In genomic region chr2:26359886-26360473, GRCh38 we compare ENCODE assay signal across 21 cellular contexts. TPM values are rescaled to one million over a fixed set of nuclear protein-coding genes. Genes with fewer than 3 reads are reported as not detected.
A peak's percentile ranks its signal among the peaks of the same experiment; 100 is the strongest.
DNase-seq lines count a peak whose midpoint lies in the region; ATAC-seq and TF ChIP-seq lines count a peak whose summit lies in the region.
"Had no signal": no experiment of that assay in that cellular context is flagged by ENCODE, and none has a peak within 500 bp of the region (broad histone marks: within the 10 kb centered on the region; RNA-seq: fewer than 3 reads in every experiment).

No MANE protein-coding gene starts in this region.

- peak overlapping the region; percentile 87 for H3K27ac Mint-ChIP-seq in central memory CD8-positive, alpha-beta T cell (ENCODE audit: low read depth)
- peak overlapping the region; percentile 57 for H3K27ac Mint-ChIP-seq in stimulated activated effector memory CD8-positive, alpha-beta T cell treated with anti-CD3 and anti-CD28 coated beads, Interleukin-12 subunit alpha, Interleukin-12 subunit beta, amount 100 ng/mL, for 72 hours

- no peak overlapping the region for H3K4me3 Mint-ChIP-seq in central memory CD8-positive, alpha-beta T cell
- no peak overlapping the region for H3K4me3 Mint-ChIP-seq in stimulated activated effector memory CD8-positive, alpha-beta T cell treated with anti-CD3 and anti-CD28 coated beads, Interleukin-12 subunit alpha, Interleukin-12 subunit beta, amount 100 ng/mL, for 72 hours

- peaks cover 64% of the 10 kb centered on the region for H3K4me1 Mint-ChIP-seq in central memory CD8-positive, alpha-beta T cell
- peaks cover 72% of the 10 kb centered on the region for H3K4me1 Mint-ChIP-seq in stimulated activated effector memory CD8-positive, alpha-beta T cell treated with anti-CD3 and anti-CD28 coated beads, Interleukin-12 subunit alpha, Interleukin-12 subunit beta, amount 100 ng/mL, for 72 hours

- H3K36me3 Mint-ChIP-seq in central memory CD8-positive, alpha-beta T cell (ENCODE audit: insufficient read depth) = peaks cover 5% of the 10 kb centered on the region
- peaks cover 30% of the 10 kb centered on the region for H3K36me3 Mint-ChIP-seq in stimulated activated effector memory CD8-positive, alpha-beta T cell treated with anti-CD3 and anti-CD28 coated beads, Interleukin-12 subunit alpha, Interleukin-12 subunit beta, amount 100 ng/mL, for 72 hours

- peak; percentile 19 for DNase-seq in NCI-H2196 (lab: John Stamatoyannopoulos, UW; ENCODE audit: unreplicated experiment)
- DNase-seq in NCI-H2196 treated with DMSO at 0.1 percent for 48 hours (lab: John Stamatoyannopoulos, UW; ENCODE audit: unreplicated experiment) = no peak
- peak; percentile 47 for DNase-seq in NCI-H2029 treated with DMSO at 0.1 percent for 48 hours (lab: John Stamatoyannopoulos, UW)
- DNase-seq in central memory CD8-positive, alpha-beta T cell (ENCODE audit: low spot score in 2 of 2) = no peak
- no peak for DNase-seq in stimulated activated effector memory CD8-positive, alpha-beta T cell treated with anti-CD3 and anti-CD28 coated beads, Interleukin-12 subunit alpha, Interleukin-12 subunit beta, amount 100 ng/mL, for 72 hours (ENCODE audit: low spot score in 2 of 2)
- DNase-seq in uterus = no peak
- no peak for DNase-seq in sigmoid colon
- DNase-seq: DMS 273 treated with DMSO at 0.1 percent for 48 hours, EL, HCEC 1CT, Karpas-422, MM.1S, NCI-H1092 treated with DMSO at 0.1 percent for 48 hours, NCI-H510A, NCI-H82, Peyer's patch had no signal

- 95% methylated on average over 4 of the region's 4 CpGs for WGBS in sigmoid colon, 2 donors

- H3K9me3 ChIP-seq in uterus (no peaks in the 10 kb centered on the region), sigmoid colon (no peaks in the 10 kb centered on the region)
- H3K9me3 ChIP-seq: A549; BLaER1 treated with 17β-estradiol and CSF1 and Interleukin-3, amounts not matched to agents 10 nM and 100 nM; Peyer's patch had no signal

- H3K4me3 ChIP-seq in uterus (no peak overlapping the region), sigmoid colon (no peak overlapping the region)
- H3K4me3 ChIP-seq: A549; BLaER1 treated with 17β-estradiol and CSF1 and Interleukin-3, amounts not matched to agents 10 nM and 100 nM; Peyer's patch had no signal

- TF ChIP-seq POLR2A in uterus (IDR thresholded peaks at IDR 0.05) (no peak), sigmoid colon (IDR thresholded peaks at IDR 0.05) (no peak)

- TF ChIP-seq EP300 in sigmoid colon (IDR thresholded peaks at IDR 0.05) = no peak

- TF ChIP-seq CTCF in uterus (IDR thresholded peaks at IDR 0.05) = no peak
- TF ChIP-seq CTCF in sigmoid colon (IDR thresholded peaks at IDR 0.05) = no peak

- H3K27me3 ChIP-seq in uterus (no peaks in the 10 kb centered on the region), sigmoid colon (no peaks in the 10 kb centered on the region)
- H3K27me3 ChIP-seq: BLaER1 treated with 17β-estradiol and CSF1 and Interleukin-3, amounts not matched to agents 10 nM and 100 nM; Peyer's patch had no signal

- H3K27me3 Mint-ChIP-seq in central memory CD8-positive, alpha-beta T cell = no peaks in the 10 kb centered on the region

- no peak for ATAC-seq in central memory CD8-positive, alpha-beta T cell (replicated peaks; ENCODE audit: extremely low read depth, poor library complexity, severe bottlenecking)
- ATAC-seq in stimulated activated effector memory CD8-positive, alpha-beta T cell treated with anti-CD3 and anti-CD28 coated beads, Interleukin-12 subunit alpha, Interleukin-12 subunit beta, amount 100 ng/mL, for 72 hours = no peak
- no peak for ATAC-seq in HG03354 (IDR thresholded peaks at IDR 0.05; ENCODE audit: poor library complexity, severe bottlenecking, unreplicated experiment)
- ATAC-seq: A549, Right ventricle myocardium inferior had no signal

- H3K27ac ChIP-seq in uterus (no peak overlapping the region), sigmoid colon (no peak overlapping the region)
- H3K27ac ChIP-seq: A549; BLaER1 treated with 17β-estradiol and CSF1 and Interleukin-3, amounts not matched to agents 10 nM and 100 nM; Peyer's patch had no signal

- no peaks in the 10 kb centered on the region for H3K9me3 Mint-ChIP-seq in central memory CD8-positive, alpha-beta T cell
- H3K9me3 Mint-ChIP-seq in stimulated activated effector memory CD8-positive, alpha-beta T cell treated with anti-CD3 and anti-CD28 coated beads, Interleukin-12 subunit alpha, Interleukin-12 subunit beta, amount 100 ng/mL, for 72 hours = no peaks in the 10 kb centered on the region

- H3K4me1 ChIP-seq in uterus (no peaks in the 10 kb centered on the region), sigmoid colon (peaks cover 0 to 10% (median 8%) of the 10 kb centered on the region in 4 donors)

- intact Hi-C loops in uterus (cut with DNase I; ENCODE audit: low total_unique reads) = no loop called here
- intact Hi-C loops in sigmoid colon (cut with DNase I) = no loop called here

- H3K36me3 ChIP-seq in uterus (no peaks in the 10 kb centered on the region), sigmoid colon (no peaks in the 10 kb centered on the region)

RNA-seq across cellular contexts. Expression of gene ADGRF3, which starts 13.4 kb away (rescaled TPM):
- total RNA-seq in uterus (under 1 TPM in 2 of 4 donors, not detected in 2; 0.21 to 0.27 TPM), sigmoid colon (under 1 TPM in 1 of 4 donors, not detected in 3; 0.28 TPM)
- under 1 TPM in 2 of 3 donors, not detected in 1; 0.26 to 0.60 TPM for polyA plus RNA-seq in sigmoid colon

RNA-seq across cellular contexts. Expression of gene SELENOI, which starts 14.0 kb away (rescaled TPM):
- total RNA-seq in uterus (10 to 100 TPM in 2 of 4 donors, 1 to 10 TPM in 2; 2.8 to 27.9 (median 13.1) TPM), sigmoid colon (10 to 100 TPM in 1 of 4 donors, 1 to 10 TPM in 3; 6.6 to 11.0 (median 8.9) TPM)
- polyA plus RNA-seq in sigmoid colon = 1 to 10 TPM; 1.2 to 9.9 (median 1.6) TPM

RNA-seq across cellular contexts. Expression of gene DRC1, which starts 41.7 kb away (rescaled TPM):
- total RNA-seq in uterus = 1 to 10 TPM in 2 of 4 donors, under 1 TPM in 1, not detected in 1; 0.85 to 2.4 (median 1.9) TPM
- total RNA-seq in sigmoid colon = under 1 TPM in 1 of 4 donors, not detected in 3; 0.54 TPM
- under 1 TPM in 1 of 3 donors, not detected in 2; 0.06 TPM for polyA plus RNA-seq in sigmoid colon
- total RNA-seq: HT-29, Peyer's patch had no signal

Comparison
In these comparisons a context has a peak if more than half of its experiments do, and no peak if none do; other contexts are left out.
1. DNase-seq: peak in NCI-H2196 (single experiment) and NCI-H2029 treated with DMSO at 0.1 percent for 48 hours (single experiment); none in NCI-H2196 treated with DMSO at 0.1 percent for 48 hours (single experiment), central memory CD8-positive, alpha-beta T cell (0 of 2), stimulated activated effector memory CD8-positive, alpha-beta T cell treated with anti-CD3 and anti-CD28 coated beads, Interleukin-12 subunit alpha, Interleukin-12 subunit beta, amount 100 ng/mL, for 72 hours (0 of 2), uterus (0 of 2) and sigmoid colon (single experiment).